In genomic region chr9:85319946-85320345, GRCh38 we compare ENCODE assay signal across 23 cellular contexts.
"Had no signal": no experiment of that assay in that cellular context is flagged by ENCODE, and none has a peak within 500 bp of the region (broad histone marks: within the 10 kb centered on the region; RNA-seq: fewer than 3 reads in every experiment).

No MANE protein-coding gene starts in this region.

- H3K27me3 ChIP-seq: SJSA1 had no signal

- H3K4me2 ChIP-seq: KMS-11 had no signal

- H3K4me3 Mint-ChIP-seq: IgD-negative memory B cell had no signal

- H3K4me3 ChIP-seq: K562, SJSA1, SK-N-MC had no signal

- H3K4me1 Mint-ChIP-seq: IgD-negative memory B cell had no signal

- H3K9ac ChIP-seq: KMS-11 had no signal

- H3K9me3 ChIP-seq: SJSA1 had no signal

- ATAC-seq: K562 had no signal

- H3K4me1 ChIP-seq: SJSA1 had no signal

- H3K27ac ChIP-seq: HL-60, KMS-11, SJSA1, SK-N-MC had no signal

- H3K27ac Mint-ChIP-seq: IgD-negative memory B cell had no signal

- H3K36me3 ChIP-seq: SJSA1 had no signal

- DNase-seq: Kasumi-1, MM.1S, NCI-H1092 treated with DMSO at 0.1 percent for 48 hours, NCI-H1436, NCI-H187, NCI-H2029, NCI-H2081 treated with DMSO at 0.1 percent for 48 hours, NCI-H2171, NCI-H226, NCI-H446, NCI-H510A, NCI-H524 treated with DMSO at 0.1 percent for 48 hours, NCI-H69, NCI-H774, Right ventricle myocardium superior, RPMI8226, SIG-M5 had no signal
